Comparison of ENCODE assay signal across 8 cellular contexts in genomic region chr3:195441476-195441970, GRCh38. TPM values are rescaled to one million over a fixed set of nuclear protein-coding genes. Genes with fewer than 3 reads are reported as not detected.
A peak's percentile ranks its signal among the peaks of the same experiment; 100 is the strongest.
DNase-seq lines count a peak whose midpoint lies in the region; ATAC-seq, FAIRE-seq and TF ChIP-seq lines count a peak whose summit lies in the region.

No MANE protein-coding gene starts in this region.

- no peak overlapping the region for H3K27ac ChIP-seq in H1 (ENCODE audit: low read depth, low read length)

- 34% methylated on average over 12 of the region's 12 CpGs; no CpG with 5 or more reads in 1 of the 2 experiments for WGBS in H1 (ENCODE audit: extremely low coverage in 1 of 2, insufficient coverage in 1 of 2, insufficient read length in 1 of 2, insufficient replicate concordance in 2 of 2, low coverage in 1 of 2, low lambda C conversion rate in 2 of 2, missing lambda C conversion rate in 1 of 2), 2 experiments

- H3K23me2 ChIP-seq in H1 (ENCODE audit: low read depth, low read length): peaks cover 8% of the 10 kb centered on the region

- H3K4ac ChIP-seq in H1 (replicated peaks; ENCODE audit: insufficient read length, low read depth, low read length): no peak overlapping the region

- H3K79me1 ChIP-seq in H1 (ENCODE audit: low read depth, low read length): peaks cover 4% of the 10 kb centered on the region

- H3K27me3 Mint-ChIP-seq in natural killer cell treated with Interleukin-12 subunit alpha and Interleukin-12 subunit beta and Interleukin-15 and Interleukin-18, amount 100 ng/mL, for 72 hours: no peaks in the 10 kb centered on the region

- H3K56ac ChIP-seq in H1 (replicated peaks; ENCODE audit: insufficient read length, low read depth, low read length): no peak overlapping the region

- no peak overlapping the region for H3K14ac ChIP-seq in H1 (ENCODE audit: insufficient read length)

- H3K4me2 ChIP-seq in H1 (ENCODE audit: insufficient read depth in 1 of 2, low read depth in 2 of 2, low read length in 2 of 2): peak overlapping the region; percentile 68 to 96

- H2BK20ac ChIP-seq in H1 (ENCODE audit: low read length): no peak overlapping the region

- H4K8ac ChIP-seq in H1 (ENCODE audit: extremely low read depth, insufficient read depth, low read length): peak overlapping the region; percentile 57; the same call in 1 of the 2 replicates

- no peak overlapping the region for H4K91ac ChIP-seq in H1 (replicated peaks; ENCODE audit: insufficient read length, low read length)

- no peak overlapping the region for H3K18ac ChIP-seq in H1 (ENCODE audit: extremely low read depth, low read length)

- H4K20me1 ChIP-seq in H1 (replicated peaks in 1 of 2; ENCODE audit: control insufficient read depth in 1 of 2, insufficient read depth in 2 of 2, low read length in 2 of 2): peaks cover 0 to 6% of the 10 kb centered on the region in 2 experiments

- no peak overlapping the region for H2BK120ac ChIP-seq in H1 (replicated peaks; ENCODE audit: low read depth, low read length)

- TF ChIP-seq RAD21 in H1 (IDR thresholded peaks at IDR 0.05 in 1 of 2, conservative IDR thresholded peaks at IDR 0.05 in 1 of 2; ENCODE audit: low read depth in 2 of 2, low read length in 2 of 2): no peak

- no peak overlapping the region for H4K5ac ChIP-seq in H1 (ENCODE audit: insufficient read length, low read depth, low read length)

- no peak for TF ChIP-seq EP300 in H1 (IDR thresholded peaks at IDR 0.05; ENCODE audit: borderline replicate concordance in 1 of 2, low read depth in 2 of 2, low read length in 2 of 2)

- H3K23ac ChIP-seq in H1 (ENCODE audit: insufficient read length): no peak overlapping the region

- CTCF ChIA-PET in H1 (lab: Charles Lee; ENCODE audit: partially characterized antibody): interaction anchor here (0.6 to 0.7 kb wide), 2 partner anchors 328 to 407 kb away, joined by 3 to 4 read pairs; no protein-coding TSS in a partner anchor

- H2BK5ac ChIP-seq in H1 (ENCODE audit: low read depth, low read length): no peak overlapping the region

- TF ChIP-seq POLR2A in H1 (IDR thresholded peaks at IDR 0.05; ENCODE audit: control extremely low read depth in 1 of 2, low read depth in 2 of 2, low read length in 2 of 2): no peak

- H3K4me1 Mint-ChIP-seq in natural killer cell treated with Interleukin-12 subunit alpha and Interleukin-12 subunit beta and Interleukin-15 and Interleukin-18, amount 100 ng/mL, for 72 hours (ENCODE audit: low read depth in 2 of 2): peaks cover 21 to 38% of the 10 kb centered on the region in 2 donors

- no peak for TF ChIP-seq CTCF in H1 (IDR thresholded peaks at IDR 0.05; ENCODE audit: control extremely low read depth in 1 of 3, insufficient read depth in 1 of 3, low read depth in 1 of 3, low read length in 3 of 3)

- H3K27ac Mint-ChIP-seq in natural killer cell treated with Interleukin-12 subunit alpha and Interleukin-12 subunit beta and Interleukin-15 and Interleukin-18, amount 100 ng/mL, for 72 hours: peak overlapping the region; percentile 92 to 94

- H3K4me3 ChIP-seq in H1 (ENCODE audit: extremely low read depth in 1 of 4, insufficient read depth in 2 of 4, low read depth in 3 of 4, low read length in 4 of 4): peak overlapping the region; percentile 75 to 89 (median 88)

- no peaks in the 10 kb centered on the region for H3K36me3 ChIP-seq in H1 (ENCODE audit: control insufficient read depth in 2 of 4, insufficient read depth in 4 of 4, low read length in 3 of 4)

- in situ Hi-C loops in KBM-7 (cut with MboI; ENCODE audit: low pct_unique_long_range_greater_than_20kb, low sequenced_read_pairs): no loop called here

- FAIRE-seq in H1 (lab: Jason Lieb, UNC): no peak

- H3K9ac ChIP-seq in H1 (replicated peaks in 1 of 4; ENCODE audit: extremely low read depth in 1 of 4, low read depth in 3 of 4, low read length in 3 of 4): peak overlapping the region in 3 of 4 experiments; percentile 48 to 76 (median 50); a peak in 6 of 7 replicates

- 0 out of 2 replicates have a peak overlapping the region, but pooled peaks have one; percentile 27 for H2AFZ ChIP-seq in H1 (ENCODE audit: low read length)

- peaks cover 0 to 49% of the 10 kb centered on the region in 2 experiments; a peak in 2 of 4 replicates for H3K79me2 ChIP-seq in H1 (ENCODE audit: control insufficient read depth in 1 of 2, insufficient read depth in 2 of 2, low read length in 2 of 2)

- H3K9me3 Mint-ChIP-seq in natural killer cell treated with Interleukin-12 subunit alpha and Interleukin-12 subunit beta and Interleukin-15 and Interleukin-18, amount 100 ng/mL, for 72 hours: no peaks in the 10 kb centered on the region

- peak overlapping the region; percentile 97 for H3K4me3 Mint-ChIP-seq in natural killer cell treated with Interleukin-12 subunit alpha and Interleukin-12 subunit beta and Interleukin-15 and Interleukin-18, amount 100 ng/mL, for 72 hours

- H2BK12ac ChIP-seq in H1 (ENCODE audit: low read depth, low read length): no peak overlapping the region

- peaks cover 5 to 16% (median 8%) of the 10 kb centered on the region in 4 experiments; a peak in 5 of 7 replicates for H3K4me1 ChIP-seq in H1 (replicated peaks in 1 of 4; ENCODE audit: control insufficient read depth in 3 of 4, insufficient read depth in 4 of 4, low read length in 3 of 4)

- no peaks in the 10 kb centered on the region for H3K27me3 ChIP-seq in H1 (replicated peaks in 1 of 4; ENCODE audit: control insufficient read depth in 3 of 4, extremely low read depth in 1 of 4, insufficient read depth in 3 of 4, low read length in 3 of 4)

- H3K36me3 Mint-ChIP-seq in natural killer cell treated with Interleukin-12 subunit alpha and Interleukin-12 subunit beta and Interleukin-15 and Interleukin-18, amount 100 ng/mL, for 72 hours: no peaks in the 10 kb centered on the region

- DNase-seq in NCI-H2107 treated with DMSO at 0.1 percent for 48 hours (lab: John Stamatoyannopoulos, UW; ENCODE audit: unreplicated experiment): peak; percentile 68
- DNase-seq in NCI-H2107 (lab: John Stamatoyannopoulos, UW): no peak
- peak; percentile 65 for DNase-seq in OCI-M1 (lab: John Stamatoyannopoulos, UW)
- no peak for DNase-seq in H1 (ENCODE audit: low read depth in 1 of 2, low spot score in 2 of 2)
- no peak for DNase-seq in natural killer cell treated with Interleukin-12 subunit alpha and Interleukin-12 subunit beta and Interleukin-15 and Interleukin-18, amount 100 ng/mL, for 72 hours (ENCODE audit: low spot score)
- DNase-seq in KBM-7: no peak
- DNase-seq in MV-4-11 (lab: John Stamatoyannopoulos, UW): no peak
- no peak for DNase-seq in NCI-H1417 (lab: John Stamatoyannopoulos, UW)

- no peak overlapping the region for H2AK5ac ChIP-seq in H1 (ENCODE audit: low read depth, low read length)

- no peak for ATAC-seq in natural killer cell treated with Interleukin-12 subunit alpha and Interleukin-12 subunit beta and Interleukin-15 and Interleukin-18, amount 100 ng/mL, for 72 hours

- POLR2A ChIA-PET in H1 (lab: Charles Lee; ENCODE audit: partially characterized antibody): interaction anchor here (0.9 to 2.9 kb wide), 4 partner anchors 10 to 171 kb away, joined by 3 to 13 read pairs (median 4); partner anchors contain the start of genes PPP1R2 and XXYLT1

- no peaks in the 10 kb centered on the region for H3K9me3 ChIP-seq in H1 (ENCODE audit: insufficient read depth in 2 of 2, low read depth in 1 of 2, low read length in 1 of 2)

- H2BK15ac ChIP-seq in H1 (ENCODE audit: low read length): no peak overlapping the region

TF ChIP-seq in H1, 55 proteins besides CTCF, POLR2A, EP300 and RAD21 (continues in another document):
- TF ChIP-seq TAF7 (optimal IDR thresholded peaks at IDR 0.05; ENCODE audit: borderline replicate concordance, low read depth, low read length) (no peak), KDM5A (IDR thresholded peaks at IDR 0.05; ENCODE audit: low read length) (no peak), CTBP2 (IDR thresholded peaks at IDR 0.05; ENCODE audit: borderline replicate concordance, insufficient read depth, insufficient read length, low read length) (no peak), GTF2F1 (IDR thresholded peaks at IDR 0.05; ENCODE audit: borderline replicate concordance, low read depth, low read length) (no peak), TCF12 (IDR thresholded peaks at IDR 0.05; ENCODE audit: low read depth, low read length) (no peak), SAP30 (IDR thresholded peaks at IDR 0.05; ENCODE audit: insufficient read depth, insufficient replicate concordance, low read length) (no peak), ZNF274 (IDR thresholded peaks at IDR 0.05; ENCODE audit: borderline replicate concordance, extremely low read depth, low read length) (no peak), CHD2 (IDR thresholded peaks at IDR 0.05; ENCODE audit: low read length) (no peak), FOSL1 (IDR thresholded peaks at IDR 0.05; ENCODE audit: insufficient read depth, low read depth, low read length) (no peak), RFX5 (IDR thresholded peaks at IDR 0.05; ENCODE audit: borderline replicate concordance, low read depth, low read length) (no peak), CEBPB (IDR thresholded peaks at IDR 0.05; ENCODE audit: low read depth, low read length) (no peak), YY1 (IDR thresholded peaks at IDR 0.05; ENCODE audit: low read depth, low read length) (no peak), ATF2 (IDR thresholded peaks at IDR 0.05; ENCODE audit: low read length) (no peak), CREB1 (IDR thresholded peaks at IDR 0.05) (no peak)

RNA-seq across cellular contexts. Expression of gene ACAP2, which starts 1.3 kb away (rescaled TPM):
- total RNA-seq in H1 (2021; fragmentation: NEBNext Ultra II Directional; extraction: Animal tissue kit (Norgen Biotek cat#: 25700)): 35.1 and 37.3 TPM in 2 replicates
- polyA plus RNA-seq in H1 (2011; rRNA removed): 5.6 and 7.7 TPM in 2 replicates
- 10.5 TPM for polyA plus RNA-seq in H1 (2011; cell fraction: cytosol; rRNA removed)
- 7.2 TPM for polyA plus RNA-seq in H1 (2011; cell fraction: nucleus; rRNA removed)
- polyA plus RNA-seq in H1 (2012, experiment 1 of 2): 7.3 to 17.6 TPM (median 11.4 TPM) in 4 replicates
- polyA plus RNA-seq in H1 (2012, experiment 2 of 2): 0.59 TPM
- polyA plus RNA-seq in H1 (2013, experiment 1 of 2): 18.2 TPM
- polyA plus RNA-seq in H1 (2013, experiment 2 of 2): 16.6 TPM
- polyA minus RNA-seq in H1 (2011; rRNA and poly(A)+ RNA removed): 30.3 and 42.8 TPM in 2 replicates
- polyA minus RNA-seq in H1 (2011; cell fraction: cytosol; rRNA and poly(A)+ RNA removed): 31.2 TPM
- 53.4 TPM for polyA minus RNA-seq in H1 (2011; cell fraction: nucleus; rRNA and poly(A)+ RNA removed)
- 10 to 100 TPM; 48.1 to 60.0 TPM for total RNA-seq in natural killer cell treated with Interleukin-12 subunit alpha and Interleukin-12 subunit beta and Interleukin-15 and Interleukin-18, amount 100 ng/mL, for 72 hours

Comparison
In these comparisons a context has a peak if more than half of its experiments do, and no peak if none do; other contexts are left out.
1. DNase-seq: peak in NCI-H2107 treated with DMSO at 0.1 percent for 48 hours (single experiment) and OCI-M1 (single experiment); none in NCI-H2107 (single experiment), H1 (0 of 2), natural killer cell treated with Interleukin-12 subunit alpha and Interleukin-12 subunit beta and Interleukin-15 and Interleukin-18, amount 100 ng/mL, for 72 hours (single experiment), KBM-7 (single experiment), MV-4-11 (single experiment) and NCI-H1417 (0 of 3).